Comparison of ENCODE assay signal across 8 cellular contexts in the genomic region with DNA sequence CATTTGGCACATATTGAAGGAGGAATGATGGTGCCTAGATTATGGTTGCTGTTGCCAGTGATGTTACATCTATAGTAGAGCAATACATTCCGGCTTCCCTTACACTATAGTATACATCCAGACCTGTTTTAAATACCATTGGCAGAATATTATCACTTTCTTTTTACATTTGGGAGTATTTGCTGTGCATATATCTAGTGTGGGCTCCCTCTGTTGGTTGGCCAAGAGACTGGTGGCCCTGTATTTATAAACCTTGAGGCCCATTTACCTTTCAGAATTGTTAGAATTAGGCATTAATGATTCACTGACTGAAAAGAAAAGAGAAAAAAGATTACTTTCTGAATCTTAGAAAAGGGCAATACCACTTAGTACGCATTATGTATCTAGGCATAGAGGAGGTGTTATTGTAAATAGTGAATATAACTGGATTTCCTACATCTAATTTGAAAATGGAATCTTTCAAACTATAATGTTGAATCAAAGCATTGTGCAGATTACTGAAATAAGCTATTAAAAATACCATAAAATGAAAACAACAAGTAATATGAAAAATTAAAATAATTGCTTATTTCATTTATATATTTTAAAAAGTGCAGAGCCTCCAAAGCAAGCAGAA.
DNase-seq lines count a peak whose midpoint lies in the region; ATAC-seq and TF ChIP-seq lines count a peak whose summit lies in the region.

No MANE protein-coding gene starts in this region.

- no peaks in the 10 kb centered on the region for H3K27me3 ChIP-seq in GM23338 (ENCODE audit: insufficient read depth)

- no peaks in the 10 kb centered on the region for H3K79me2 ChIP-seq in GM23338 (replicated peaks; ENCODE audit: insufficient read depth)

- H3F3A ChIP-seq in GM23338 (replicated peaks; ENCODE audit: low read depth): no peaks in the 10 kb centered on the region

- no peak overlapping the region for H3K4me2 ChIP-seq in GM23338

- no peak overlapping the region for H3K27ac Mint-ChIP-seq in GM23338
- no peak overlapping the region for H3K27ac Mint-ChIP-seq in activated T-helper 2 cell treated with anti-CD3 and anti-CD28 coated beads, Interferon-gamma antibody, Interleukin-2, Interleukin-4, amounts not matched to agents 10 μg/mL and 5 μg/mL and 100 μg/mL, durations not matched to agents 14 hours and 24 hours and 36 hours

- no peaks in the 10 kb centered on the region for H3K9me3 Mint-ChIP-seq in GM23338
- H3K9me3 Mint-ChIP-seq in activated T-helper 2 cell treated with anti-CD3 and anti-CD28 coated beads, Interferon-gamma antibody, Interleukin-2, Interleukin-4, amounts not matched to agents 10 μg/mL and 5 μg/mL and 100 μg/mL, durations not matched to agents 14 hours and 24 hours and 36 hours: no peaks in the 10 kb centered on the region

- H3K4me3 ChIP-seq in GM23338: no peak overlapping the region
- no peak overlapping the region for H3K4me3 ChIP-seq in fibroblast of villous mesenchyme (ENCODE audit: low read depth, low read length)

- no peaks in the 10 kb centered on the region for H3K36me3 ChIP-seq in GM23338 (ENCODE audit: insufficient read depth)

- H3K27ac ChIP-seq in GM23338 (ENCODE audit: low read depth): no peak overlapping the region

- no peaks in the 10 kb centered on the region for H3K36me3 Mint-ChIP-seq in GM23338 (ENCODE audit: low read depth)
- no peaks in the 10 kb centered on the region for H3K36me3 Mint-ChIP-seq in activated T-helper 2 cell treated with anti-CD3 and anti-CD28 coated beads, Interferon-gamma antibody, Interleukin-2, Interleukin-4, amounts not matched to agents 10 μg/mL and 5 μg/mL and 100 μg/mL, durations not matched to agents 14 hours and 24 hours and 36 hours (ENCODE audit: low read depth)

- DNase-seq in EL (peak; percentile 13), GM23338 (ENCODE audit: low spot score) (peak; percentile 51), OCI-M1 (lab: John Stamatoyannopoulos, UW) (peak; percentile 67), fibroblast of villous mesenchyme (ENCODE audit: low read depth) (peak; percentile 36), amygdala (lab: John Stamatoyannopoulos, UW) (no peak)
- DNase-seq in activated T-helper 2 cell treated with anti-CD3 and anti-CD28 coated beads, Interferon-gamma antibody, Interleukin-2, Interleukin-4, amounts not matched to agents 10 μg/mL and 5 μg/mL and 100 μg/mL, durations not matched to agents 14 hours and 24 hours and 36 hours (ENCODE audit: low spot score): no peak
- DNase-seq in activated effector memory CD4-positive, alpha-beta T cell treated with anti-CD3 and anti-CD28 coated beads, Interleukin-2, amount 50 U/mL, for 16 hours: no peak

- H3K27me3 Mint-ChIP-seq in GM23338 (ENCODE audit: insufficient read depth, low read depth, poor library complexity): no peaks in the 10 kb centered on the region
- no peaks in the 10 kb centered on the region for H3K27me3 Mint-ChIP-seq in activated T-helper 2 cell treated with anti-CD3 and anti-CD28 coated beads, Interferon-gamma antibody, Interleukin-2, Interleukin-4, amounts not matched to agents 10 μg/mL and 5 μg/mL and 100 μg/mL, durations not matched to agents 14 hours and 24 hours and 36 hours (ENCODE audit: low read depth)

- TF ChIP-seq CTCF in GM23338 (conservative IDR thresholded peaks at IDR 0.05; ENCODE audit: low read depth in 2 of 2) (peak; percentile 60 to 69), fibroblast of villous mesenchyme (IDR thresholded peaks at IDR 0.05; ENCODE audit: insufficient read depth, low read depth, low read length) (peak; percentile 71)

- H3K4me1 ChIP-seq in GM23338 (ENCODE audit: insufficient read depth): peaks cover 4% of the 10 kb centered on the region; the same call in 1 of the 2 replicates

- H3K4me3 Mint-ChIP-seq in GM23338: no peak overlapping the region
- no peak overlapping the region for H3K4me3 Mint-ChIP-seq in activated T-helper 2 cell treated with anti-CD3 and anti-CD28 coated beads, Interferon-gamma antibody, Interleukin-2, Interleukin-4, amounts not matched to agents 10 μg/mL and 5 μg/mL and 100 μg/mL, durations not matched to agents 14 hours and 24 hours and 36 hours (ENCODE audit: low read depth)

- ATAC-seq in GM23338 (peak; percentile 33; the same call in 2 of the 3 replicates), HG02642 (IDR thresholded peaks at IDR 0.05; ENCODE audit: poor library complexity, unreplicated experiment) (no peak)

- H3K9me2 ChIP-seq in GM23338 (ENCODE audit: insufficient read depth): no peaks in the 10 kb centered on the region

- peaks cover 4% of the 10 kb centered on the region; the same call in 1 of the 3 replicates for H3K4me1 Mint-ChIP-seq in GM23338
- no peaks in the 10 kb centered on the region for H3K4me1 Mint-ChIP-seq in activated T-helper 2 cell treated with anti-CD3 and anti-CD28 coated beads, Interferon-gamma antibody, Interleukin-2, Interleukin-4, amounts not matched to agents 10 μg/mL and 5 μg/mL and 100 μg/mL, durations not matched to agents 14 hours and 24 hours and 36 hours (ENCODE audit: low read depth)

- intact Hi-C loops in activated T-helper 2 cell treated with anti-CD3 and anti-CD28 coated beads, Interferon-gamma antibody, Interleukin-2, Interleukin-4, amounts not matched to agents 10 μg/mL and 5 μg/mL and 100 μg/mL, durations not matched to agents 14 hours and 24 hours and 36 hours (cut with micrococcal nuclease): loop anchor here (5.0 to 10.0 kb wide), 2 partner anchors 236 to 624 kb away; no protein-coding TSS in a partner anchor

- H2AFZ ChIP-seq in GM23338: no peak overlapping the region

- no peaks in the 10 kb centered on the region for H4K20me1 ChIP-seq in GM23338 (replicated peaks; ENCODE audit: insufficient read depth)

TF ChIP-seq in GM23338, 12 proteins besides CTCF, POLR2A, EP300 and RAD21:
- TF ChIP-seq POLR2AphosphoS5 (IDR thresholded peaks at IDR 0.05; ENCODE audit: low read depth) (no peak), CREB1 (CRISPR knock-in tag; IDR thresholded peaks at IDR 0.05; ENCODE audit: low read depth) (no peak)

Comparison
In these comparisons a context has a peak if more than half of its experiments do, and no peak if none do; other contexts are left out.
1. DNase-seq: peak in EL (single experiment), GM23338 (single experiment), OCI-M1 (single experiment) and fibroblast of villous mesenchyme (single experiment); none in amygdala (0 of 56), activated T-helper 2 cell treated with anti-CD3 and anti-CD28 coated beads, Interferon-gamma antibody, Interleukin-2, Interleukin-4, amounts not matched to agents 10 μg/mL and 5 μg/mL and 100 μg/mL, durations not matched to agents 14 hours and 24 hours and 36 hours (single experiment) and activated effector memory CD4-positive, alpha-beta T cell treated with anti-CD3 and anti-CD28 coated beads, Interleukin-2, amount 50 U/mL, for 16 hours (single experiment).